ENCODE assay signal across 1 cellular context in the genomic region with DNA sequence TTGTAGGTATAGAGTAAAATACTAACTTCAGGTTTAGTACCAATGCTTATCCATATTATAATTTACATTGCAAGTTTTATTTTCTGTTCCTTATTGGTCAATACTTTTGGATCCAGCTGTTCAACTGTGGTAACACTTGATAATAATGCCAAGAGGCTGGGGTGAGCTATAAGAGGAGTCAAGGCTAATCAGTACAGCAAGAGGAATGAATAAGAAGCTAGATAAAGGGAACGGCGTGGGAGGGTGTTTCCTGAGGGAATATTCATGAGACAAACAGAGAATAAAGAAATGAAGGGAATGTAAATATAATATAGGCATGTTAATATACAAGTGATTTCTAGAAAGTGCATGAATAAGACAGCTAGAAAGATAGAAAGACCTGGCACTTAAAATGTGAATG.
TF ChIP-seq lines count a peak whose summit lies in the region.

No MANE protein-coding gene starts in this region.

TF ChIP-seq in K562, 482 proteins besides CTCF, POLR2A, EP300 and RAD21 (continued from another document and continues in another):
- no peak for TF ChIP-seq CBX2 (IDR thresholded peaks at IDR 0.05; ENCODE audit: insufficient read depth, low read length, poor library complexity, severe bottlenecking)
- TF ChIP-seq, protein P1, sequence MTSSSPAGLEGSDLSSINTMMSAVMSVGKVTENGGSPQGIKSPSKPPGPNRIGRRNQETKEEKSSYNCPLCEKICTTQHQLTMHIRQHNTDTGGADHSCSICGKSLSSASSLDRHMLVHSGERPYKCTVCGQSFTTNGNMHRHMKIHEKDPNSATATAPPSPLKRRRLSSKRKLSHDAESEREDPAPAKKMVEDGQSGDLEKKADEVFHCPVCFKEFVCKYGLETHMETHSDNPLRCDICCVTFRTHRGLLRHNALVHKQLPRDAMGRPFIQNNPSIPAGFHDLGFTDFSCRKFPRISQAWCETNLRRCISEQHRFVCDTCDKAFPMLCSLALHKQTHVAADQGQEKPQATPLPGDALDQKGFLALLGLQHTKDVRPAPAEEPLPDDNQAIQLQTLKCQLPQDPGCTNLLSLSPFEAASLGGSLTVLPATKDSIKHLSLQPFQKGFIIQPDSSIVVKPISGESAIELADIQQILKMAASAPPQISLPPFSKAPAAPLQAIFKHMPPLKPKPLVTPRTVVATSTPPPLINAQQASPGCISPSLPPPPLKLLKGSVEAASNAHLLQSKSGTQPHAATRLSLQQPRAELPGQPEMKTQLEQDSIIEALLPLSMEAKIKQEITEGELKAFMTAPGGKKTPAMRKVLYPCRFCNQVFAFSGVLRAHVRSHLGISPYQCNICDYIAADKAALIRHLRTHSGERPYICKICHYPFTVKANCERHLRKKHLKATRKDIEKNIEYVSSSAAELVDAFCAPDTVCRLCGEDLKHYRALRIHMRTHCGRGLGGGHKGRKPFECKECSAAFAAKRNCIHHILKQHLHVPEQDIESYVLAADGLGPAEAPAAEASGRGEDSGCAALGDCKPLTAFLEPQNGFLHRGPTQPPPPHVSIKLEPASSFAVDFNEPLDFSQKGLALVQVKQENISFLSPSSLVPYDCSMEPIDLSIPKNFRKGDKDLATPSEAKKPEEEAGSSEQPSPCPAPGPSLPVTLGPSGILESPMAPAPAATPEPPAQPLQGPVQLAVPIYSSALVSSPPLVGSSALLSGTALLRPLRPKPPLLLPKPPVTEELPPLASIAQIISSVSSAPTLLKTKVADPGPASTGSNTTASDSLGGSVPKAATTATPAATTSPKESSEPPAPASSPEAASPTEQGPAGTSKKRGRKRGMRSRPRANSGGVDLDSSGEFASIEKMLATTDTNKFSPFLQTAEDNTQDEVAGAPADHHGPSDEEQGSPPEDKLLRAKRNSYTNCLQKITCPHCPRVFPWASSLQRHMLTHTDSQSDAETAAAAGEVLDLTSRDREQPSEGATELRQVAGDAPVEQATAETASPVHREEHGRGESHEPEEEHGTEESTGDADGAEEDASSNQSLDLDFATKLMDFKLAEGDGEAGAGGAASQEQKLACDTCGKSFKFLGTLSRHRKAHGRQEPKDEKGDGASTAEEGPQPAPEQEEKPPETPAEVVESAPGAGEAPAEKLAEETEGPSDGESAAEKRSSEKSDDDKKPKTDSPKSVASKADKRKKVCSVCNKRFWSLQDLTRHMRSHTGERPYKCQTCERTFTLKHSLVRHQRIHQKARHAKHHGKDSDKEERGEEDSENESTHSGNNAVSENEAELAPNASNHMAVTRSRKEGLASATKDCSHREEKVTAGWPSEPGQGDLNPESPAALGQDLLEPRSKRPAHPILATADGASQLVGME (CRISPR knock-in tag; IDR thresholded peaks at IDR 0.05) = no peak
- TF ChIP-seq, protein P2, sequence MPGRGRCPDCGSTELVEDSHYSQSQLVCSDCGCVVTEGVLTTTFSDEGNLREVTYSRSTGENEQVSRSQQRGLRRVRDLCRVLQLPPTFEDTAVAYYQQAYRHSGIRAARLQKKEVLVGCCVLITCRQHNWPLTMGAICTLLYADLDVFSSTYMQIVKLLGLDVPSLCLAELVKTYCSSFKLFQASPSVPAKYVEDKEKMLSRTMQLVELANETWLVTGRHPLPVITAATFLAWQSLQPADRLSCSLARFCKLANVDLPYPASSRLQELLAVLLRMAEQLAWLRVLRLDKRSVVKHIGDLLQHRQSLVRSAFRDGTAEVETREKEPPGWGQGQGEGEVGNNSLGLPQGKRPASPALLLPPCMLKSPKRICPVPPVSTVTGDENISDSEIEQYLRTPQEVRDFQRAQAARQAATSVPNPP (IDR thresholded peaks at IDR 0.05; ENCODE audit: borderline replicate concordance, insufficient read depth, insufficient read length) = no peak
- TF ChIP-seq, protein P3, sequence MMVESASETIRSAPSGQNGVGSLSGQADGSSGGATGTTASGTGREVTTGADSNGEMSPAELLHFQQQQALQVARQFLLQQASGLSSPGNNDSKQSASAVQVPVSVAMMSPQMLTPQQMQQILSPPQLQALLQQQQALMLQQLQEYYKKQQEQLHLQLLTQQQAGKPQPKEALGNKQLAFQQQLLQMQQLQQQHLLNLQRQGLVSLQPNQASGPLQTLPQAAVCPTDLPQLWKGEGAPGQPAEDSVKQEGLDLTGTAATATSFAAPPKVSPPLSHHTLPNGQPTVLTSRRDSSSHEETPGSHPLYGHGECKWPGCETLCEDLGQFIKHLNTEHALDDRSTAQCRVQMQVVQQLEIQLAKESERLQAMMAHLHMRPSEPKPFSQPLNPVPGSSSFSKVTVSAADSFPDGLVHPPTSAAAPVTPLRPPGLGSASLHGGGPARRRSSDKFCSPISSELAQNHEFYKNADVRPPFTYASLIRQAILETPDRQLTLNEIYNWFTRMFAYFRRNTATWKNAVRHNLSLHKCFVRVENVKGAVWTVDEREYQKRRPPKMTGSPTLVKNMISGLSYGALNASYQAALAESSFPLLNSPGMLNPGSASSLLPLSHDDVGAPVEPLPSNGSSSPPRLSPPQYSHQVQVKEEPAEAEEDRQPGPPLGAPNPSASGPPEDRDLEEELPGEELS (CRISPR knock-in tag; IDR thresholded peaks at IDR 0.05; ENCODE audit: borderline replicate concordance) = no peak
- no peak for TF ChIP-seq PHF8 (IDR thresholded peaks at IDR 0.05; ENCODE audit: borderline replicate concordance, low read length)
- 0 out of 4 replicates have a peak, but pooled peaks of 1 of the 2 experiments have one; percentile 13 for TF ChIP-seq HDAC1 (IDR thresholded peaks at IDR 0.05)
- TF ChIP-seq, protein P4, sequence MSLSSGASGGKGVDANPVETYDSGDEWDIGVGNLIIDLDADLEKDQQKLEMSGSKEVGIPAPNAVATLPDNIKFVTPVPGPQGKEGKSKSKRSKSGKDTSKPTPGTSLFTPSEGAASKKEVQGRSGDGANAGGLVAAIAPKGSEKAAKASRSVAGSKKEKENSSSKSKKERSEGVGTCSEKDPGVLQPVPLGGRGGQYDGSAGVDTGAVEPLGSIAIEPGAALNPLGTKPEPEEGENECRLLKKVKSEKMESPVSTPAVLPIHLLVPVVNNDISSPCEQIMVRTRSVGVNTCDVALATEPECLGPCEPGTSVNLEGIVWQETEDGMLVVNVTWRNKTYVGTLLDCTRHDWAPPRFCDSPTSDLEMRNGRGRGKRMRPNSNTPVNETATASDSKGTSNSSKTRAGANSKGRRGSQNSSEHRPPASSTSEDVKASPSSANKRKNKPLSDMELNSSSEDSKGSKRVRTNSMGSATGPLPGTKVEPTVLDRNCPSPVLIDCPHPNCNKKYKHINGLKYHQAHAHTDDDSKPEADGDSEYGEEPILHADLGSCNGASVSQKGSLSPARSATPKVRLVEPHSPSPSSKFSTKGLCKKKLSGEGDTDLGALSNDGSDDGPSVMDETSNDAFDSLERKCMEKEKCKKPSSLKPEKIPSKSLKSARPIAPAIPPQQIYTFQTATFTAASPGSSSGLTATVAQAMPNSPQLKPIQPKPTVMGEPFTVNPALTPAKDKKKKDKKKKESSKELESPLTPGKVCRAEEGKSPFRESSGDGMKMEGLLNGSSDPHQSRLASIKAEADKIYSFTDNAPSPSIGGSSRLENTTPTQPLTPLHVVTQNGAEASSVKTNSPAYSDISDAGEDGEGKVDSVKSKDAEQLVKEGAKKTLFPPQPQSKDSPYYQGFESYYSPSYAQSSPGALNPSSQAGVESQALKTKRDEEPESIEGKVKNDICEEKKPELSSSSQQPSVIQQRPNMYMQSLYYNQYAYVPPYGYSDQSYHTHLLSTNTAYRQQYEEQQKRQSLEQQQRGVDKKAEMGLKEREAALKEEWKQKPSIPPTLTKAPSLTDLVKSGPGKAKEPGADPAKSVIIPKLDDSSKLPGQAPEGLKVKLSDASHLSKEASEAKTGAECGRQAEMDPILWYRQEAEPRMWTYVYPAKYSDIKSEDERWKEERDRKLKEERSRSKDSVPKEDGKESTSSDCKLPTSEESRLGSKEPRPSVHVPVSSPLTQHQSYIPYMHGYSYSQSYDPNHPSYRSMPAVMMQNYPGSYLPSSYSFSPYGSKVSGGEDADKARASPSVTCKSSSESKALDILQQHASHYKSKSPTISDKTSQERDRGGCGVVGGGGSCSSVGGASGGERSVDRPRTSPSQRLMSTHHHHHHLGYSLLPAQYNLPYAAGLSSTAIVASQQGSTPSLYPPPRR (CRISPR knock-in tag; IDR thresholded peaks at IDR 0.05; ENCODE audit: borderline replicate concordance) = no peak
- TF ChIP-seq SMC3 (conservative IDR thresholded peaks at IDR 0.05; ENCODE audit: insufficient read depth, low read depth, low read length) = no peak
- no peak for TF ChIP-seq HDAC2 (IDR thresholded peaks at IDR 0.05)
- TF ChIP-seq DPF2 (IDR thresholded peaks at IDR 0.05) = 0 out of 2 replicates have a peak, but pooled peaks have one; percentile 25
- no peak for TF ChIP-seq RBM17 (IDR thresholded peaks at IDR 0.05; ENCODE audit: borderline replicate concordance, low read depth, low read length)
- no peak for TF ChIP-seq FIP1L1 (IDR thresholded peaks at IDR 0.05; ENCODE audit: low read depth, low read length, poor library complexity, severe bottlenecking)
- no peak for TF ChIP-seq POLR2AphosphoS2 (IDR thresholded peaks at IDR 0.05; ENCODE audit: low read length)
- no peak for TF ChIP-seq EZH2 (IDR thresholded peaks at IDR 0.05; ENCODE audit: borderline replicate concordance, low read depth, low read length)
- TF ChIP-seq MTA1 (IDR thresholded peaks at IDR 0.05; ENCODE audit: borderline replicate concordance) = no peak
- no peak for TF ChIP-seq FOXA3 (CRISPR knock-in tag; conservative IDR thresholded peaks at IDR 0.05 in 1 of 2, IDR thresholded peaks at IDR 0.05 in 1 of 2)
- TF ChIP-seq SRSF3 (IDR thresholded peaks at IDR 0.05; ENCODE audit: insufficient read depth, low read length) = no peak
- no peak for TF ChIP-seq MBD2 (IDR thresholded peaks at IDR 0.05; ENCODE audit: borderline replicate concordance, low read depth)
- TF ChIP-seq MAFK (IDR thresholded peaks at IDR 0.05; ENCODE audit: low read length) = no peak
- no peak for TF ChIP-seq FOXP1 (CRISPR knock-in tag; IDR thresholded peaks at IDR 0.05)
- TF ChIP-seq, protein P5, sequence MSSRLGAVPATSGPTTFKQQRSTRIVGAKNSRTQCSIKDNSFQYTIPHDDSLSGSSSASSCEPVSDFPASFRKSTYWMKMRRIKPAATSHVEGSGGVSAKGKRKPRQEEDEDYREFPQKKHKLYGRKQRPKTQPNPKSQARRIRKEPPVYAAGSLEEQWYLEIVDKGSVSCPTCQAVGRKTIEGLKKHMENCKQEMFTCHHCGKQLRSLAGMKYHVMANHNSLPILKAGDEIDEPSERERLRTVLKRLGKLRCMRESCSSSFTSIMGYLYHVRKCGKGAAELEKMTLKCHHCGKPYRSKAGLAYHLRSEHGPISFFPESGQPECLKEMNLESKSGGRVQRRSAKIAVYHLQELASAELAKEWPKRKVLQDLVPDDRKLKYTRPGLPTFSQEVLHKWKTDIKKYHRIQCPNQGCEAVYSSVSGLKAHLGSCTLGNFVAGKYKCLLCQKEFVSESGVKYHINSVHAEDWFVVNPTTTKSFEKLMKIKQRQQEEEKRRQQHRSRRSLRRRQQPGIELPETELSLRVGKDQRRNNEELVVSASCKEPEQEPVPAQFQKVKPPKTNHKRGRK (tag; IDR thresholded peaks at IDR 0.05) = no peak
- TF ChIP-seq, protein P6, sequence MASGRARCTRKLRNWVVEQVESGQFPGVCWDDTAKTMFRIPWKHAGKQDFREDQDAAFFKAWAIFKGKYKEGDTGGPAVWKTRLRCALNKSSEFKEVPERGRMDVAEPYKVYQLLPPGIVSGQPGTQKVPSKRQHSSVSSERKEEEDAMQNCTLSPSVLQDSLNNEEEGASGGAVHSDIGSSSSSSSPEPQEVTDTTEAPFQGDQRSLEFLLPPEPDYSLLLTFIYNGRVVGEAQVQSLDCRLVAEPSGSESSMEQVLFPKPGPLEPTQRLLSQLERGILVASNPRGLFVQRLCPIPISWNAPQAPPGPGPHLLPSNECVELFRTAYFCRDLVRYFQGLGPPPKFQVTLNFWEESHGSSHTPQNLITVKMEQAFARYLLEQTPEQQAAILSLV (tag; IDR thresholded peaks at IDR 0.05) = no peak
- TF ChIP-seq CCAR2 (IDR thresholded peaks at IDR 0.05; ENCODE audit: low read depth, low read length) = no peak
- TF ChIP-seq, protein P7, sequence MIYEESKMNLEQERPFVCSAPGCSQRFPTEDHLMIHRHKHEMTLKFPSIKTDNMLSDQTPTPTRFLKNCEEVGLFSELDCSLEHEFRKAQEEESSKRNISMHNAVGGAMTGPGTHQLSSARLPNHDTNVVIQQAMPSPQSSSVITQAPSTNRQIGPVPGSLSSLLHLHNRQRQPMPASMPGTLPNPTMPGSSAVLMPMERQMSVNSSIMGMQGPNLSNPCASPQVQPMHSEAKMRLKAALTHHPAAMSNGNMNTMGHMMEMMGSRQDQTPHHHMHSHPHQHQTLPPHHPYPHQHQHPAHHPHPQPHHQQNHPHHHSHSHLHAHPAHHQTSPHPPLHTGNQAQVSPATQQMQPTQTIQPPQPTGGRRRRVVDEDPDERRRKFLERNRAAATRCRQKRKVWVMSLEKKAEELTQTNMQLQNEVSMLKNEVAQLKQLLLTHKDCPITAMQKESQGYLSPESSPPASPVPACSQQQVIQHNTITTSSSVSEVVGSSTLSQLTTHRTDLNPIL (CRISPR knock-in tag; IDR thresholded peaks at IDR 0.05) = no peak
- TF ChIP-seq ZNF583 (CRISPR knock-in tag; IDR thresholded peaks at IDR 0.05) = no peak
- 0 out of 2 replicates have a peak, but pooled peaks have one; percentile 13 for TF ChIP-seq FOSL1 (tag; conservative IDR thresholded peaks at IDR 0.05)
- TF ChIP-seq ZNF124 (CRISPR knock-in tag; IDR thresholded peaks at IDR 0.05) = no peak
- TF ChIP-seq ZNF764 (CRISPR knock-in tag; IDR thresholded peaks at IDR 0.05; ENCODE audit: low read depth) = no peak
- no peak for TF ChIP-seq SREBF2 (CRISPR knock-in tag; IDR thresholded peaks at IDR 0.05)
- TF ChIP-seq KDM1A (IDR thresholded peaks at IDR 0.05) = no peak
- TF ChIP-seq, protein P8, sequence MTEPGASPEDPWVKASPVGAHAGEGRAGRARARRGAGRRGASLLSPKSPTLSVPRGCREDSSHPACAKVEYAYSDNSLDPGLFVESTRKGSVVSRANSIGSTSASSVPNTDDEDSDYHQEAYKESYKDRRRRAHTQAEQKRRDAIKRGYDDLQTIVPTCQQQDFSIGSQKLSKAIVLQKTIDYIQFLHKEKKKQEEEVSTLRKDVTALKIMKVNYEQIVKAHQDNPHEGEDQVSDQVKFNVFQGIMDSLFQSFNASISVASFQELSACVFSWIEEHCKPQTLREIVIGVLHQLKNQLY (CRISPR knock-in tag; conservative IDR thresholded peaks at IDR 0.05) = no peak
- TF ChIP-seq JUNB (CRISPR knock-in tag; conservative IDR thresholded peaks at IDR 0.05) = no peak
- TF ChIP-seq, protein P9, sequence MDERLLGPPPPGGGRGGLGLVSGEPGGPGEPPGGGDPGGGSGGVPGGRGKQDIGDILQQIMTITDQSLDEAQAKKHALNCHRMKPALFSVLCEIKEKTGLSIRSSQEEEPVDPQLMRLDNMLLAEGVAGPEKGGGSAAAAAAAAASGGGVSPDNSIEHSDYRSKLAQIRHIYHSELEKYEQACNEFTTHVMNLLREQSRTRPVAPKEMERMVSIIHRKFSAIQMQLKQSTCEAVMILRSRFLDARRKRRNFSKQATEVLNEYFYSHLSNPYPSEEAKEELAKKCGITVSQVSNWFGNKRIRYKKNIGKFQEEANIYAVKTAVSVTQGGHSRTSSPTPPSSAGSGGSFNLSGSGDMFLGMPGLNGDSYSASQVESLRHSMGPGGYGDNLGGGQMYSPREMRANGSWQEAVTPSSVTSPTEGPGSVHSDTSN (CRISPR knock-in tag; IDR thresholded peaks at IDR 0.05; ENCODE audit: low read depth) = no peak
- TF ChIP-seq, protein P9 (tag; conservative IDR thresholded peaks at IDR 0.05; ENCODE audit: low read depth) = no peak
- no peak for TF ChIP-seq TEAD2 (tag; IDR thresholded peaks at IDR 0.05)
- no peak for TF ChIP-seq ARHGAP35 (IDR thresholded peaks at IDR 0.05; ENCODE audit: partially characterized antibody)
- TF ChIP-seq MECOM (CRISPR knock-in tag; IDR thresholded peaks at IDR 0.05) = no peak
